In genomic region chr12:108720757-108721514, GRCh38 we compare ENCODE assay signal across 13 cellular contexts. TPM values are rescaled to one million over a fixed set of nuclear protein-coding genes. Genes with fewer than 3 reads are reported as not detected.
DNase-seq lines count a peak whose midpoint lies in the region; ATAC-seq and TF ChIP-seq lines count a peak whose summit lies in the region.
"Had no signal": no experiment of that assay in that cellular context is flagged by ENCODE, and none has a peak within 500 bp of the region (broad histone marks: within the 10 kb centered on the region; RNA-seq: fewer than 3 reads in every experiment).

No MANE protein-coding gene starts in this region.

- H3K27ac Mint-ChIP-seq in natural killer cell: no peak overlapping the region
- no peak overlapping the region for H3K27ac Mint-ChIP-seq in naive thymus-derived CD8-positive, alpha-beta T cell

- H3K4me1 ChIP-seq in sigmoid colon (peaks cover 0 to 99% (median 87%) of the 10 kb centered on the region in 4 donors), body of pancreas (peaks cover 16% of the 10 kb centered on the region)
- H3K4me1 ChIP-seq: prostate gland had no signal

- H3K36me3 Mint-ChIP-seq in natural killer cell: no peaks in the 10 kb centered on the region
- H3K36me3 Mint-ChIP-seq in naive thymus-derived CD8-positive, alpha-beta T cell: no peaks in the 10 kb centered on the region

- H3K36me3 ChIP-seq in sigmoid colon (peaks cover 0 to 5% (median 0%) of the 10 kb centered on the region in 4 donors), body of pancreas (replicated peaks in 1 of 2; ENCODE audit: insufficient read depth in 1 of 2, low read depth in 2 of 2) (no peaks in the 10 kb centered on the region)
- H3K36me3 ChIP-seq: prostate gland had no signal

- H3K4me3 ChIP-seq in foreskin fibroblast (ENCODE audit: low read depth in 1 of 2, low read length in 2 of 2): no peak overlapping the region
- H3K4me3 ChIP-seq in sigmoid colon: no peak overlapping the region
- no peak overlapping the region for H3K4me3 ChIP-seq in body of pancreas
- H3K4me3 ChIP-seq: prostate gland, SJCRH30 had no signal

- peaks cover 32 to 40% of the 10 kb centered on the region in 2 donors for H3K4me1 Mint-ChIP-seq in natural killer cell
- peaks cover 1 to 32% (median 12%) of the 10 kb centered on the region in 4 donors for H3K4me1 Mint-ChIP-seq in naive thymus-derived CD8-positive, alpha-beta T cell

- H3K27me3 Mint-ChIP-seq in natural killer cell (ENCODE audit: low read depth in 2 of 2): no peaks in the 10 kb centered on the region
- H3K27me3 Mint-ChIP-seq in naive thymus-derived CD8-positive, alpha-beta T cell: no peaks in the 10 kb centered on the region

- no peaks in the 10 kb centered on the region for H3K27me3 ChIP-seq in sigmoid colon
- no peaks in the 10 kb centered on the region for H3K27me3 ChIP-seq in body of pancreas
- H3K27me3 ChIP-seq: SJCRH30 had no signal

- POLR2A ChIA-PET in naive thymus-derived CD8-positive, alpha-beta T cell (lab: Charles Lee): no interaction called here

- H3K9me3 Mint-ChIP-seq in natural killer cell: no peaks in the 10 kb centered on the region
- no peaks in the 10 kb centered on the region for H3K9me3 Mint-ChIP-seq in naive thymus-derived CD8-positive, alpha-beta T cell

- peak overlapping the region; percentile 64 to 100 (median 88) for H3K27ac ChIP-seq in sigmoid colon
- H3K27ac ChIP-seq in body of pancreas: no peak overlapping the region
- H3K27ac ChIP-seq: prostate gland, SJCRH30 had no signal

- TF ChIP-seq CTCF in foreskin fibroblast (IDR thresholded peaks at IDR 0.05; ENCODE audit: low read depth, low read length): no peak
- TF ChIP-seq CTCF in sigmoid colon (IDR thresholded peaks at IDR 0.05): no peak
- no peak for TF ChIP-seq CTCF in body of pancreas (IDR thresholded peaks at IDR 0.05)
- TF ChIP-seq CTCF in natural killer cell (IDR thresholded peaks at IDR 0.05): no peak

- H3K4me3 Mint-ChIP-seq in natural killer cell: no peak overlapping the region
- no peak overlapping the region for H3K4me3 Mint-ChIP-seq in naive thymus-derived CD8-positive, alpha-beta T cell

- WGBS in sigmoid colon, 2 donors: 72 to 84% methylated on average over 5 of the region's 5 CpGs
- whole genome bisulfite sequencing in body of pancreas, 2 donors: 84 to 90% methylated on average over 5 of the region's 5 CpGs

- intact Hi-C loops in sigmoid colon (cut with DNase I) (no loop called here), body of pancreas (cut with DNase I) (no loop called here), natural killer cell (cut with micrococcal nuclease) (no loop called here)

- no peak for TF ChIP-seq POLR2A in sigmoid colon (IDR thresholded peaks at IDR 0.05)
- TF ChIP-seq POLR2A in body of pancreas (IDR thresholded peaks at IDR 0.05): no peak

- H3K9me3 ChIP-seq in sigmoid colon: no peaks in the 10 kb centered on the region
- H3K9me3 ChIP-seq in body of pancreas: no peaks in the 10 kb centered on the region
- H3K9me3 ChIP-seq: prostate gland, SJCRH30 had no signal

- TF ChIP-seq EP300 in sigmoid colon (IDR thresholded peaks at IDR 0.05): no peak

- DNase-seq in GM04504 (ENCODE audit: low read depth) (peak; percentile 58), SW480 (ENCODE audit: low spot score) (peak; percentile 41), foreskin fibroblast (peak; percentile 54 to 75), sigmoid colon (no peak), body of pancreas (no peak), natural killer cell (no peak), occipital lobe (lab: John Stamatoyannopoulos, UW) (no peak)
- no peak for DNase-seq in naive thymus-derived CD8-positive, alpha-beta T cell
- DNase-seq: activated CD4-positive, alpha-beta T cell treated with anti-CD3 and anti-CD28 coated beads for 48 hours; effector CD8-positive, alpha-beta T cell; NCI-H345; SJCRH30 had no signal

- ATAC-seq in body of pancreas (no peak), natural killer cell (no peak)
- no peak for ATAC-seq in naive thymus-derived CD8-positive, alpha-beta T cell

RNA-seq across cellular contexts. Expression of gene CORO1C, which starts 10.4 kb away (rescaled TPM):
- total RNA-seq in sigmoid colon: 100 to 1,000 TPM; 247 to 569 (median 360) TPM
- polyA plus RNA-seq in sigmoid colon: 10 to 100 TPM; 38.4 to 50.2 (median 49.2) TPM
- 10 to 100 TPM; 26.7 to 27.4 TPM for total RNA-seq in body of pancreas
- total RNA-seq in natural killer cell: 10 to 100 TPM; 28.9 to 43.5 (median 36.0) TPM
- 10 to 100 TPM in 1 of 2 experiments, 1 to 10 TPM in 1; 5.5 to 10.3 TPM for total RNA-seq in naive thymus-derived CD8-positive, alpha-beta T cell
- polyA plus RNA-seq in naive thymus-derived CD8-positive, alpha-beta T cell: 10 to 100 TPM in 1 of 3 donors, 1 to 10 TPM in 2; 5.0 to 13.1 (median 6.5) TPM
- 166 TPM for total RNA-seq in occipital lobe

Comparison
In these comparisons a context has a peak if more than half of its experiments do, and no peak if none do; other contexts are left out.
1. DNase-seq: peak in GM04504 (single experiment), SW480 (single experiment) and foreskin fibroblast (2 of 2); none in sigmoid colon (single experiment), body of pancreas (0 of 4), natural killer cell (single experiment), naive thymus-derived CD8-positive, alpha-beta T cell (0 of 10) and occipital lobe (single experiment).
2. H3K27ac ChIP-seq: peak in sigmoid colon (4 of 4); none in body of pancreas (0 of 4).